ENCODE assay signal across 15 cellular contexts in the genomic region with DNA sequence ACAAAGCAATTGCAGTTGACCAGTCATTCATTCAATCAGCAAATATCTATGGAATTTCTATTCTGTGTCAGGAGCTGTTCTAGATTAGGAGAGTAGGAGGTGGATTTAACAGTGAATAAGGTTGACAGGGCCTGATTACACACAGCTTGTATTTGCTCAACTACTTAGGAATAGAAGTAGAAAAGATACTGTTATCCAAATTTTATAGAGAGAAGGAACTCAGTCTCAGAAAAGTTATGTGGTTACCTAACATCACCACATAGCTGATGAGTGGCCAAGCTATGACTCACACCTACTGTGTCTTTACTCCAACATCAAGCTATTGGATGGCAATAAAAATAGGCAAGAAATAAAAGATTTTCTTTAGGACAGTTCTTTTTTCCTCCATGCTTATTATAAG.
DNase-seq lines count a peak whose midpoint lies in the region; ATAC-seq and TF ChIP-seq lines count a peak whose summit lies in the region.
"Had no signal": no experiment of that assay in that cellular context is flagged by ENCODE, and none has a peak within 500 bp of the region (broad histone marks: within the 10 kb centered on the region; RNA-seq: fewer than 3 reads in every experiment).

No MANE protein-coding gene starts in this region.

- no peak for TF ChIP-seq POLR2A in esophagus muscularis mucosa (IDR thresholded peaks at IDR 0.05; ENCODE audit: low read depth)
- no peak for TF ChIP-seq POLR2A in stomach (IDR thresholded peaks at IDR 0.05)

- H3K4me3 Mint-ChIP-seq in Calu3 (ENCODE audit: low read depth, unreplicated experiment): no peak overlapping the region
- H3K4me3 Mint-ChIP-seq: B cell; central memory CD8-positive, alpha-beta T cell; WTC11 had no signal

- H3K27ac ChIP-seq in esophagus muscularis mucosa (replicated peaks in 1 of 4): peak overlapping the region in 3 of 4 donors; percentile 26 to 59 (median 48)
- no peak overlapping the region for H3K27ac ChIP-seq in stomach

- intact Hi-C loops in Calu3 (cut with micrococcal nuclease; ENCODE audit: unreplicated experiment) (loop anchor here (5.0 kb wide), 1 partner anchor 105 kb away; no protein-coding TSS in a partner anchor), esophagus muscularis mucosa (cut with DNase I) (no loop called here), stomach (cut with DNase I; ENCODE audit: low total_unique reads) (no loop called here)

- no TSS peak for BruUV-seq in Calu3 (replicated peaks; lab: Mats Ljungman, UMichigan)

- ATAC-seq in omental fat pad (ENCODE audit: low FRiP score) (peak; percentile 95), HG02870 (IDR thresholded peaks at IDR 0.05; ENCODE audit: unreplicated experiment) (no peak), HG03045 (IDR thresholded peaks at IDR 0.05; ENCODE audit: unreplicated experiment) (no peak)
- ATAC-seq: GM12878, WTC11 had no signal

- DNase-seq in Calu3: peak; percentile 24
- DNase-seq in NCI-H69 (lab: John Stamatoyannopoulos, UW): peak; percentile 33
- no peak for DNase-seq in esophagus muscularis mucosa (ENCODE audit: extremely low spot score)
- no peak for DNase-seq in omental fat pad (ENCODE audit: low spot score)
- no peak for DNase-seq in stomach
- no peak for DNase-seq in NCI-H1417 treated with DMSO at 0.1 percent for 48 hours (lab: John Stamatoyannopoulos, UW)
- DNase-seq: activated naive CD4-positive, alpha-beta T cell treated with Interleukin-2 at 50 U/mL for 16 hours; EL; NCI-H1092 treated with DMSO at 0.1 percent for 48 hours had no signal

- H3K9me3 Mint-ChIP-seq in Calu3 (ENCODE audit: low read depth, unreplicated experiment): no peaks in the 10 kb centered on the region
- H3K9me3 Mint-ChIP-seq: WTC11 had no signal

- no peaks in the 10 kb centered on the region for H3K27me3 Mint-ChIP-seq in Calu3 (ENCODE audit: unreplicated experiment)
- H3K27me3 Mint-ChIP-seq: B cell; central memory CD8-positive, alpha-beta T cell had no signal

- TF ChIP-seq CTCF in Calu3 (IDR thresholded peaks at IDR 0.05; ENCODE audit: unreplicated experiment) (no peak), esophagus muscularis mucosa (IDR thresholded peaks at IDR 0.05) (no peak), omental fat pad (IDR thresholded peaks at IDR 0.05) (no peak), stomach (IDR thresholded peaks at IDR 0.05) (no peak)

- CTCF ChIA-PET in Calu3 (lab: Charles Lee): interaction anchor here (0.6 to 0.7 kb wide), 2 partner anchors 100 to 125 kb away, joined by 3 to 4 read pairs; no protein-coding TSS in a partner anchor

- H3K27me3 ChIP-seq in esophagus muscularis mucosa (no peaks in the 10 kb centered on the region), stomach (no peaks in the 10 kb centered on the region)

- H3K9me3 ChIP-seq in esophagus muscularis mucosa (no peaks in the 10 kb centered on the region), stomach (no peaks in the 10 kb centered on the region)

- H3K36me3 ChIP-seq in esophagus muscularis mucosa: no peaks in the 10 kb centered on the region
- no peaks in the 10 kb centered on the region for H3K36me3 ChIP-seq in stomach

- H3K36me3 Mint-ChIP-seq in Calu3 (ENCODE audit: insufficient read depth, unreplicated experiment): no peaks in the 10 kb centered on the region
- H3K36me3 Mint-ChIP-seq: WTC11 had no signal

- peaks cover 0 to 21% (median 2%) of the 10 kb centered on the region in 4 donors for H3K4me1 ChIP-seq in esophagus muscularis mucosa
- H3K4me1 ChIP-seq in stomach: no peaks in the 10 kb centered on the region

- H3K4me1 Mint-ChIP-seq in Calu3 (ENCODE audit: low read depth, unreplicated experiment): peaks cover 22% of the 10 kb centered on the region
- H3K4me1 Mint-ChIP-seq: B cell; central memory CD8-positive, alpha-beta T cell had no signal

- H3K4me3 ChIP-seq in esophagus muscularis mucosa (no peak overlapping the region), stomach (no peak overlapping the region)
- H3K4me3 ChIP-seq: GM12878 had no signal

- no peak overlapping the region for H3K27ac Mint-ChIP-seq in Calu3 (ENCODE audit: unreplicated experiment)
- H3K27ac Mint-ChIP-seq: B cell, WTC11 had no signal

- no peak for TF ChIP-seq EP300 in esophagus muscularis mucosa (IDR thresholded peaks at IDR 0.05)
- TF ChIP-seq EP300 in stomach (IDR thresholded peaks at IDR 0.05): no peak

Comparison
In these comparisons a context has a peak if more than half of its experiments do, and no peak if none do; other contexts are left out.
1. DNase-seq: peak in Calu3 (single experiment) and NCI-H69 (single experiment); none in esophagus muscularis mucosa (single experiment), omental fat pad (single experiment), stomach (single experiment) and NCI-H1417 treated with DMSO at 0.1 percent for 48 hours (single experiment).
2. H3K27ac ChIP-seq: peak in esophagus muscularis mucosa (3 of 4); none in stomach (0 of 5).